In genomic region chr11:128886401-128887119, GRCh38 we compare ENCODE assay signal across 8 cellular contexts. TPM values are rescaled to one million over a fixed set of nuclear protein-coding genes. Genes with fewer than 3 reads are reported as not detected.
DNase-seq lines count a peak whose midpoint lies in the region; ATAC-seq and TF ChIP-seq lines count a peak whose summit lies in the region.
"Had no signal": no experiment of that assay in that cellular context is flagged by ENCODE, and none has a peak within 500 bp of the region (broad histone marks: within the 10 kb centered on the region; RNA-seq: fewer than 3 reads in every experiment).

No MANE protein-coding gene starts in this region.

- H3K27ac ChIP-seq in MM.1S (ENCODE audit: low read length) (no peak overlapping the region), adrenal gland (no peak overlapping the region)
- no peak overlapping the region for H3K27ac ChIP-seq in naive thymus-derived CD4-positive, alpha-beta T cell (ENCODE audit: low read depth, low read length)

- 34 to 65% (median 52%) methylated on average over 5 of the region's 5 CpGs for WGBS in adrenal gland, 4 donors

- H4K20me1 ChIP-seq in MM.1S (ENCODE audit: insufficient read depth, low read length) = no peaks in the 10 kb centered on the region

- DNase-seq in GM13976 (ENCODE audit: low spot score) = no peak
- DNase-seq in MM.1S = peak; percentile 25
- peak in 4 of 7 donors; percentile 27 to 66 (median 46) for DNase-seq in adrenal gland
- DNase-seq in naive thymus-derived CD4-positive, alpha-beta T cell = no peak
- DNase-seq in central memory CD4-positive, alpha-beta T cell = no peak
- DNase-seq in activated CD4-positive, alpha-beta T cell treated with anti-CD3 and anti-CD28 coated beads for 4 hours = no peak
- DNase-seq: cerebellar nuclear complex had no signal

- H3K9me3 ChIP-seq in MM.1S (replicated peaks; ENCODE audit: insufficient read depth, low read length) = no peaks in the 10 kb centered on the region
- no peaks in the 10 kb centered on the region for H3K9me3 ChIP-seq in adrenal gland (replicated peaks in 1 of 3)
- no peaks in the 10 kb centered on the region for H3K9me3 ChIP-seq in naive thymus-derived CD4-positive, alpha-beta T cell (ENCODE audit: control insufficient read depth in 2 of 3, low read length in 3 of 3)

- POLR2A ChIA-PET in naive thymus-derived CD4-positive, alpha-beta T cell (lab: Charles Lee) = no interaction called here

- peaks cover 0 to 4% (median 0%) of the 10 kb centered on the region in 11 donors for H3K9me3 Mint-ChIP-seq in naive thymus-derived CD4-positive, alpha-beta T cell

- H3K27ac Mint-ChIP-seq in naive thymus-derived CD4-positive, alpha-beta T cell = peak overlapping the region in 1 of 9 donors; percentile 5

- H3K79me2 ChIP-seq in MM.1S (ENCODE audit: low read length) = no peaks in the 10 kb centered on the region

- no peak overlapping the region for H3K4me3 Mint-ChIP-seq in naive thymus-derived CD4-positive, alpha-beta T cell

- peaks cover 5 to 16% (median 8%) of the 10 kb centered on the region in 7 donors for H3K4me1 Mint-ChIP-seq in naive thymus-derived CD4-positive, alpha-beta T cell

- peak; percentile 12 for TF ChIP-seq CTCF in GM13976 (IDR thresholded peaks at IDR 0.05; ENCODE audit: borderline replicate concordance, control extremely low read depth, extremely low read depth, insufficient read depth, missing control alignments)
- peak; percentile 23; the same call in 1 of the 2 replicates for TF ChIP-seq CTCF in MM.1S (IDR thresholded peaks at IDR 0.05; ENCODE audit: low read length)
- TF ChIP-seq CTCF in adrenal gland (IDR thresholded peaks at IDR 0.05) = peak in 4 of 6 experiments; percentile 13 to 31 (median 22)

- intact Hi-C loops in adrenal gland (cut with DNase I) = loop anchor here in 1 of 2 donors (10.0 kb wide), 1 partner anchor 438 kb away; no protein-coding TSS in a partner anchor
- intact Hi-C loops in naive thymus-derived CD4-positive, alpha-beta T cell (cut with micrococcal nuclease) = loop anchor here (1.0 to 10.0 kb wide), 2 partner anchors 20 to 808 kb away; no protein-coding TSS in a partner anchor

- H3K36me3 ChIP-seq in MM.1S (replicated peaks; ENCODE audit: insufficient read depth, low read length) = no peaks in the 10 kb centered on the region
- no peaks in the 10 kb centered on the region for H3K36me3 ChIP-seq in adrenal gland (replicated peaks in 1 of 2)
- H3K36me3 ChIP-seq in naive thymus-derived CD4-positive, alpha-beta T cell (ENCODE audit: control insufficient read depth in 2 of 3, insufficient read depth in 3 of 3, low read length in 3 of 3) = no peaks in the 10 kb centered on the region

- no peak overlapping the region for H3K4me2 ChIP-seq in MM.1S (ENCODE audit: low read depth, low read length)

- no peak for TF ChIP-seq POLR2A in adrenal gland (IDR thresholded peaks at IDR 0.05)

- no peak overlapping the region for H2AFZ ChIP-seq in MM.1S (ENCODE audit: low read length)

- no peaks in the 10 kb centered on the region for H3K9me2 ChIP-seq in MM.1S (replicated peaks; ENCODE audit: insufficient read depth, low read length)

- ATAC-seq in naive thymus-derived CD4-positive, alpha-beta T cell = peak; percentile 21
- ATAC-seq in GM21737 (IDR thresholded peaks at IDR 0.05; ENCODE audit: unreplicated experiment) = no peak

- CTCF ChIA-PET in naive thymus-derived CD4-positive, alpha-beta T cell (lab: Charles Lee) = interaction anchor here (1.3 to 4.4 kb wide), 5 partner anchors 7 to 68 kb away, joined by 3 to 64 read pairs (median 8); no protein-coding TSS in a partner anchor

- H3F3A ChIP-seq in MM.1S (ENCODE audit: insufficient read depth, low read length) = no peaks in the 10 kb centered on the region

- H3K4me3 ChIP-seq in MM.1S (ENCODE audit: low read length) (no peak overlapping the region), adrenal gland (no peak overlapping the region)
- H3K4me3 ChIP-seq in naive thymus-derived CD4-positive, alpha-beta T cell (ENCODE audit: low read length) = no peak overlapping the region

- peaks cover 0 to 8% (median 0%) of the 10 kb centered on the region in 5 donors for H3K36me3 Mint-ChIP-seq in naive thymus-derived CD4-positive, alpha-beta T cell

- H3K27me3 Mint-ChIP-seq in naive thymus-derived CD4-positive, alpha-beta T cell = peaks cover 62 to 81% (median 79%) of the 10 kb centered on the region in 5 donors

- H3K9ac ChIP-seq in MM.1S (ENCODE audit: low read length) = no peak overlapping the region

- H3K4me1 ChIP-seq in MM.1S (ENCODE audit: low read length) (peaks cover 8% of the 10 kb centered on the region; the same call in 1 of the 2 replicates), adrenal gland (replicated peaks in 1 of 2) (peaks cover 7 to 10% of the 10 kb centered on the region in 2 donors)
- no peaks in the 10 kb centered on the region for H3K4me1 ChIP-seq in naive thymus-derived CD4-positive, alpha-beta T cell (ENCODE audit: control insufficient read depth in 2 of 2, insufficient read depth in 2 of 2, low read length in 2 of 2)

- H3K27me3 ChIP-seq in MM.1S (replicated peaks; ENCODE audit: insufficient read depth, low read length) (no peaks in the 10 kb centered on the region), adrenal gland (no peaks in the 10 kb centered on the region)
- H3K27me3 ChIP-seq in naive thymus-derived CD4-positive, alpha-beta T cell (ENCODE audit: control insufficient read depth in 2 of 2, insufficient read depth in 2 of 2, low read length in 2 of 2) = peaks cover 5 to 15% of the 10 kb centered on the region in 2 donors

- in situ Hi-C loops in GM13976 (cut with MboI; ENCODE audit: low sequenced_read_pairs, unreplicated experiment) = loop anchor here (5.0 to 25.0 kb wide), 2 partner anchors 66 to 451 kb away; no protein-coding TSS in a partner anchor

RNA-seq across cellular contexts. Expression of gene KCNJ5, which starts 4.6 kb away (rescaled TPM):
- 100 to 1,000 TPM in 5 of 8 donors, 10 to 100 TPM in 3; 57.7 to 299 (median 119) TPM for total RNA-seq in adrenal gland
- polyA plus RNA-seq in adrenal gland = 10 to 100 TPM; 37.1 to 53.8 (median 44.5) TPM
- total RNA-seq in naive thymus-derived CD4-positive, alpha-beta T cell = under 1 TPM in 3 of 5 experiments, not detected in 2; 0.11 to 0.24 (median 0.17) TPM
- polyA plus RNA-seq in naive thymus-derived CD4-positive, alpha-beta T cell = not detected

RNA-seq across cellular contexts. Expression of gene KCNJ1, which starts 19.5 kb away (rescaled TPM):
- not detected for total RNA-seq in adrenal gland
- under 1 TPM in 2 of 3 donors, not detected in 1; 0.16 to 0.17 TPM for polyA plus RNA-seq in adrenal gland
- not detected for total RNA-seq in naive thymus-derived CD4-positive, alpha-beta T cell
- polyA plus RNA-seq in naive thymus-derived CD4-positive, alpha-beta T cell = under 1 TPM; 0.12 to 0.22 TPM

RNA-seq across cellular contexts. Expression of gene TP53AIP1, which starts 56.1 kb away (rescaled TPM):
- under 1 TPM in 6 of 8 donors, not detected in 2; 0.11 to 0.63 (median 0.27) TPM for total RNA-seq in adrenal gland
- 1 to 10 TPM in 2 of 3 donors, under 1 TPM in 1; 0.29 to 1.7 (median 1.3) TPM for polyA plus RNA-seq in adrenal gland
- not detected for total RNA-seq in naive thymus-derived CD4-positive, alpha-beta T cell
- not detected for polyA plus RNA-seq in naive thymus-derived CD4-positive, alpha-beta T cell

Comparison
In these comparisons a context has a peak if more than half of its experiments do, and no peak if none do; other contexts are left out.
1. DNase-seq: peak in MM.1S (single experiment) and adrenal gland (4 of 7); none in GM13976 (single experiment), naive thymus-derived CD4-positive, alpha-beta T cell (0 of 9), central memory CD4-positive, alpha-beta T cell (single experiment) and activated CD4-positive, alpha-beta T cell treated with anti-CD3 and anti-CD28 coated beads for 4 hours (0 of 2).
2. RNA of gene KCNJ5, which starts 4.6 kb away (total RNA-seq): 57.7 to 299 TPM in adrenal gland; 0.11 to 0.24 TPM in naive thymus-derived CD4-positive, alpha-beta T cell; every median in the first group is over 10 times any median in the second.
3. Peak in every context shown above with its lines, with median percentiles within 50 percentile points of each other: CTCF ChIP-seq.